21 cellular contexts compared by ENCODE assay signal in genomic region chr14:61581955-61582615, GRCh38.
DNase-seq lines count a peak whose midpoint lies in the region; ATAC-seq and TF ChIP-seq lines count a peak whose summit lies in the region.
"Had no signal": no experiment of that assay in that cellular context is flagged by ENCODE, and none has a peak within 500 bp of the region (broad histone marks: within the 10 kb centered on the region; RNA-seq: fewer than 3 reads in every experiment).

No MANE protein-coding gene starts in this region.

- intact Hi-C loops in PC-3 (cut with micrococcal nuclease) = no loop called here

- no peaks in the 10 kb centered on the region for H3K9me3 Mint-ChIP-seq in osteocyte (ENCODE audit: unreplicated experiment)
- H3K9me3 Mint-ChIP-seq in activated naive CD4-positive, alpha-beta T cell treated with anti-CD3 and anti-CD28 coated beads, Interleukin-2, amount 10 ng/mL, durations not matched to agents 7 days and 5 days = peaks cover 4% of the 10 kb centered on the region
- H3K9me3 Mint-ChIP-seq: activated naive CD8-positive, alpha-beta T cell treated with anti-CD3 and anti-CD28 coated beads, Interleukin-2, amount 50 U/mL, for 24 hours; CD4-positive, alpha-beta memory T cell; central memory CD8-positive, alpha-beta T cell; naive B cell had no signal

- H3K9me3 ChIP-seq in BLaER1 = no peaks in the 10 kb centered on the region
- no peaks in the 10 kb centered on the region for H3K9me3 ChIP-seq in gastroesophageal sphincter
- H3K9me3 ChIP-seq in PC-3 (ENCODE audit: low read length) = no peaks in the 10 kb centered on the region
- H3K9me3 ChIP-seq: spleen, testis had no signal

- H3K36me3 ChIP-seq in BLaER1 = no peaks in the 10 kb centered on the region
- H3K36me3 ChIP-seq in gastroesophageal sphincter = no peaks in the 10 kb centered on the region
- no peaks in the 10 kb centered on the region for H3K36me3 ChIP-seq in PC-3 (ENCODE audit: low read depth, low read length)
- H3K36me3 ChIP-seq: spleen had no signal

- WGBS in gastroesophageal sphincter (ENCODE audit: low coverage in 1 of 2), 2 donors = 84 to 89% methylated on average over 3 of the region's 3 CpGs

- CTCF ChIA-PET in activated naive CD4-positive, alpha-beta T cell treated with anti-CD3 and anti-CD28 coated beads, Interleukin-2, amount 10 ng/mL, durations not matched to agents 7 days and 5 days (lab: Charles Lee) = interaction anchor here (0.6 to 1.4 kb wide), 3 partner anchors 10 to 30 kb away, joined by 3 read pairs; no protein-coding TSS in a partner anchor
- CTCF ChIA-PET in PC-3 (lab: Charles Lee) = interaction anchor here (0.6 kb wide), 1 partner anchor 155 kb away, joined by 3 read pairs; no protein-coding TSS in a partner anchor

- H3K4me1 Mint-ChIP-seq in osteocyte (ENCODE audit: unreplicated experiment) = peaks cover 91% of the 10 kb centered on the region
- H3K4me1 Mint-ChIP-seq in activated naive CD4-positive, alpha-beta T cell treated with anti-CD3 and anti-CD28 coated beads, Interleukin-2, amount 10 ng/mL, durations not matched to agents 7 days and 5 days = peaks cover 40% of the 10 kb centered on the region

- H3K27ac Mint-ChIP-seq in osteocyte (ENCODE audit: unreplicated experiment) = peak overlapping the region; percentile 99
- no peak overlapping the region for H3K27ac Mint-ChIP-seq in activated naive CD4-positive, alpha-beta T cell treated with anti-CD3 and anti-CD28 coated beads, Interleukin-2, amount 10 ng/mL, durations not matched to agents 7 days and 5 days
- H3K27ac Mint-ChIP-seq: activated CD4-positive, alpha-beta T cell treated with anti-CD3 and anti-CD28 coated beads for 36 hours; activated naive CD8-positive, alpha-beta T cell treated with anti-CD3 and anti-CD28 coated beads, Interleukin-2, amount 50 U/mL, for 24 hours; CD4-positive, alpha-beta memory T cell had no signal

- H4K20me1 ChIP-seq in BLaER1 (no peaks in the 10 kb centered on the region), PC-3 (ENCODE audit: low read length) (no peaks in the 10 kb centered on the region)

- H3K9me2 ChIP-seq in PC-3 (replicated peaks; ENCODE audit: low read length) = no peaks in the 10 kb centered on the region

- peak overlapping the region; percentile 68 for H3K4me2 ChIP-seq in BLaER1
- H3K4me2 ChIP-seq in PC-3 (ENCODE audit: low read length) = no peak overlapping the region

- no peaks in the 10 kb centered on the region for H3K36me3 Mint-ChIP-seq in osteocyte (ENCODE audit: unreplicated experiment)
- peaks cover 6% of the 10 kb centered on the region for H3K36me3 Mint-ChIP-seq in activated naive CD4-positive, alpha-beta T cell treated with anti-CD3 and anti-CD28 coated beads, Interleukin-2, amount 10 ng/mL, durations not matched to agents 7 days and 5 days
- H3K36me3 Mint-ChIP-seq: CD4-positive, alpha-beta memory T cell; naive B cell had no signal

- TF ChIP-seq CTCF in gastroesophageal sphincter (IDR thresholded peaks at IDR 0.05) = no peak
- no peak for TF ChIP-seq CTCF in osteocyte (IDR thresholded peaks at IDR 0.05)
- TF ChIP-seq CTCF in PC-3 (conservative IDR thresholded peaks at IDR 0.05; ENCODE audit: low read depth, low read length) = no peak

- DNase-seq in NCI-H226 (peak; percentile 39), osteocyte (ENCODE audit: extremely low spot score, unreplicated experiment) (no peak), substantia nigra (lab: John Stamatoyannopoulos, UW) (no peak), PC-3 (no peak), NCI-H446 treated with DMSO at 0.1 percent for 48 hours (lab: John Stamatoyannopoulos, UW) (no peak)
- DNase-seq in activated naive CD4-positive, alpha-beta T cell treated with anti-CD3 and anti-CD28 coated beads, Interleukin-2, amount 10 ng/mL, durations not matched to agents 7 days and 5 days = no peak
- DNase-seq: activated CD4-positive, alpha-beta T cell treated with anti-CD3 and anti-CD28 coated beads for 36 hours; activated naive CD8-positive, alpha-beta T cell treated with anti-CD3 and anti-CD28 coated beads, Interleukin-2, amount 50 U/mL, for 24 hours; CD4-positive, alpha-beta memory T cell; KBM-7; mammary epithelial cell; MV-4-11; naive B cell; NCI-H1694 treated with DMSO at 0.1 percent for 48 hours; NCI-H446; spleen; stimulated activated CD8-positive, alpha-beta memory T cell treated with anti-CD3 and anti-CD28 coated beads, Interleukin-4, amount 100 ng/mL, for 48 hours; testis had no signal

- ATAC-seq in gastroesophageal sphincter (no peak), PC-3 (no peak)
- ATAC-seq: activated CD4-positive, alpha-beta T cell treated with anti-CD3 and anti-CD28 coated beads for 36 hours; activated naive CD8-positive, alpha-beta T cell treated with anti-CD3 and anti-CD28 coated beads, Interleukin-2, amount 50 U/mL, for 24 hours had no signal

- no peak for TF ChIP-seq EP300 in gastroesophageal sphincter (IDR thresholded peaks at IDR 0.05)

- H3K27me3 ChIP-seq in BLaER1 = no peaks in the 10 kb centered on the region
- no peaks in the 10 kb centered on the region for H3K27me3 ChIP-seq in gastroesophageal sphincter
- H3K27me3 ChIP-seq in PC-3 (ENCODE audit: low read length) = no peaks in the 10 kb centered on the region
- H3K27me3 ChIP-seq: spleen, testis had no signal

- H3K9ac ChIP-seq in BLaER1 (no peak overlapping the region), PC-3 (ENCODE audit: low read length) (no peak overlapping the region)

- H3K4me3 Mint-ChIP-seq in osteocyte (ENCODE audit: unreplicated experiment) = no peak overlapping the region
- no peak overlapping the region for H3K4me3 Mint-ChIP-seq in activated naive CD4-positive, alpha-beta T cell treated with anti-CD3 and anti-CD28 coated beads, Interleukin-2, amount 10 ng/mL, durations not matched to agents 7 days and 5 days
- H3K4me3 Mint-ChIP-seq: activated CD4-positive, alpha-beta T cell treated with anti-CD3 and anti-CD28 coated beads for 36 hours; activated naive CD8-positive, alpha-beta T cell treated with anti-CD3 and anti-CD28 coated beads, Interleukin-2, amount 50 U/mL, for 24 hours; CD4-positive, alpha-beta memory T cell; central memory CD8-positive, alpha-beta T cell had no signal

- H3K27ac ChIP-seq in BLaER1 (no peak overlapping the region), gastroesophageal sphincter (peak overlapping the region; percentile 18 to 63 (median 31)), substantia nigra (ENCODE audit: low read depth, low read length, poor library complexity, severe bottlenecking) (no peak overlapping the region), PC-3 (ENCODE audit: low read length) (no peak overlapping the region)

- no TSS peak for BruUV-seq in PC-3 (replicated peaks; lab: Mats Ljungman, UMichigan)

- no peak overlapping the region for H2AFZ ChIP-seq in PC-3 (ENCODE audit: low read length)

- no peaks in the 10 kb centered on the region for H3K27me3 Mint-ChIP-seq in osteocyte (ENCODE audit: unreplicated experiment)
- peaks cover 8% of the 10 kb centered on the region for H3K27me3 Mint-ChIP-seq in activated naive CD4-positive, alpha-beta T cell treated with anti-CD3 and anti-CD28 coated beads, Interleukin-2, amount 10 ng/mL, durations not matched to agents 7 days and 5 days
- H3K27me3 Mint-ChIP-seq: activated naive CD8-positive, alpha-beta T cell treated with anti-CD3 and anti-CD28 coated beads, Interleukin-2, amount 50 U/mL, for 24 hours; central memory CD8-positive, alpha-beta T cell; naive B cell had no signal

- POLR2A ChIA-PET in PC-3 (lab: Charles Lee; ENCODE audit: unreplicated experiment) = no interaction called here

- H3F3A ChIP-seq in PC-3 (ENCODE audit: low read length, unreplicated experiment) = peaks cover 15% of the 10 kb centered on the region

- no peak overlapping the region for H3K4me3 ChIP-seq in BLaER1
- H3K4me3 ChIP-seq in gastroesophageal sphincter = no peak overlapping the region
- no peak overlapping the region for H3K4me3 ChIP-seq in PC-3 (ENCODE audit: low read length)
- H3K4me3 ChIP-seq: spleen, testis had no signal

- H3K4me1 ChIP-seq in BLaER1 (peaks cover 78% of the 10 kb centered on the region), gastroesophageal sphincter (peaks cover 20 to 59% (median 32%) of the 10 kb centered on the region in 3 donors), PC-3 (ENCODE audit: insufficient read depth, low read length) (peaks cover 41% of the 10 kb centered on the region)

- no peaks in the 10 kb centered on the region for H3K79me2 ChIP-seq in PC-3 (ENCODE audit: low read length)

- no peak for TF ChIP-seq POLR2A in gastroesophageal sphincter (IDR thresholded peaks at IDR 0.05)

Comparison
In these comparisons a context has a peak if more than half of its experiments do, and no peak if none do; other contexts are left out.
1. H3K27ac ChIP-seq: peak in gastroesophageal sphincter (4 of 4); none in BLaER1 (single experiment), substantia nigra (single experiment) and PC-3 (single experiment).